In genomic region chr2:127049927-127050802, GRCh38 we compare ENCODE assay signal across 8 cellular contexts. TPM values are rescaled to one million over a fixed set of nuclear protein-coding genes. Genes with fewer than 3 reads are reported as not detected.
DNase-seq lines count a peak whose midpoint lies in the region; ATAC-seq, FAIRE-seq and TF ChIP-seq lines count a peak whose summit lies in the region.

No MANE protein-coding gene starts in this region.

- intact Hi-C loops in PC-9 (cut with micrococcal nuclease; ENCODE audit: unreplicated experiment), result loop anchor here (5.0 kb wide), 1 partner anchor 432 kb away; no protein-coding TSS in a partner anchor

- no peaks in the 10 kb centered on the region for H3K36me3 ChIP-seq in BE2C
- H3K36me3 ChIP-seq in PC-9 (ENCODE audit: low read depth), result 0 out of 2 replicates have a peak, but pooled peaks cover 4% of the 10 kb centered on the region
- no peaks in the 10 kb centered on the region for H3K36me3 ChIP-seq in neutrophil
- H3K36me3 ChIP-seq in tibial nerve, result peaks cover 0 to 77% (median 0%) of the 10 kb centered on the region in 3 donors

- DNase-seq in BE2C (peak; percentile 69), GM19239 (ENCODE audit: insufficient read length, low spot score) (peak; percentile 91), PC-9 (peak in 1 of 2 experiments; percentile 65), fibroblast of mammary gland (ENCODE audit: low read depth) (peak; percentile 43), tibial nerve (ENCODE audit: low spot score in 2 of 2) (no peak)

- WGBS in tibial nerve, 2 donors, result 33 to 38% methylated on average over 23 to 30 of the region's 33 CpGs

- H3F3A ChIP-seq in PC-9 (ENCODE audit: insufficient read depth, low read depth), result peaks cover 6% of the 10 kb centered on the region

- H3K27me3 Mint-ChIP-seq in activated T-helper 17 cell treated with anti-CD3 and anti-CD28 coated beads, Interleukin-2, amount 50 U/mL, for 72 hours, result no peaks in the 10 kb centered on the region

- CTCF ChIA-PET in PC-9 (lab: Charles Lee), result interaction anchor here (0.6 kb wide), 3 partner anchors 262 to 805 kb away, joined by 3 to 9 read pairs (median 4); no protein-coding TSS in a partner anchor

- no peaks in the 10 kb centered on the region for H3K9me2 ChIP-seq in PC-9 (ENCODE audit: insufficient read depth)

- no peaks in the 10 kb centered on the region for H3K79me2 ChIP-seq in PC-9 (ENCODE audit: low read depth)

- H3K27ac ChIP-seq in PC-9 (no peak overlapping the region), neutrophil (no peak overlapping the region), tibial nerve (peak overlapping the region in 2 of 4 donors; percentile 73 to 77)

- peak; percentile 83 for FAIRE-seq in GM19239 (lab: Jason Lieb, UNC)

- H3K9me3 ChIP-seq in BE2C, result no peaks in the 10 kb centered on the region
- no peaks in the 10 kb centered on the region for H3K9me3 ChIP-seq in PC-9 (ENCODE audit: insufficient read depth, low read depth)
- no peaks in the 10 kb centered on the region for H3K9me3 ChIP-seq in neutrophil
- H3K9me3 ChIP-seq in tibial nerve, result no peaks in the 10 kb centered on the region

- TF ChIP-seq POLR2A in tibial nerve (IDR thresholded peaks at IDR 0.05), result no peak

- TF ChIP-seq EP300 in tibial nerve (IDR thresholded peaks at IDR 0.05), result peak in 1 of 2 donors; percentile 25

- H3K27ac Mint-ChIP-seq in activated T-helper 17 cell treated with anti-CD3 and anti-CD28 coated beads, Interleukin-2, amount 50 U/mL, for 72 hours, result no peak overlapping the region

- H3K4me3 ChIP-seq in BE2C (ENCODE audit: low read depth, low read length) (no peak overlapping the region), PC-9 (no peak overlapping the region), fibroblast of mammary gland (ENCODE audit: control insufficient read depth, low read depth, low read length) (no peak overlapping the region), neutrophil (ENCODE audit: low read depth in 1 of 2, low read length in 1 of 2) (no peak overlapping the region), tibial nerve (no peak overlapping the region)

- H3K9me3 Mint-ChIP-seq in activated T-helper 17 cell treated with anti-CD3 and anti-CD28 coated beads, Interleukin-2, amount 50 U/mL, for 72 hours, result no peaks in the 10 kb centered on the region

- H3K4me1 Mint-ChIP-seq in activated T-helper 17 cell treated with anti-CD3 and anti-CD28 coated beads, Interleukin-2, amount 50 U/mL, for 72 hours, result peaks cover 4% of the 10 kb centered on the region

- peaks cover 23% of the 10 kb centered on the region for H3K36me3 Mint-ChIP-seq in activated T-helper 17 cell treated with anti-CD3 and anti-CD28 coated beads, Interleukin-2, amount 50 U/mL, for 72 hours (ENCODE audit: low read depth)

- peak; percentile 51 for ATAC-seq in HG03460 (IDR thresholded peaks at IDR 0.05; ENCODE audit: unreplicated experiment)
- peak; percentile 65 for ATAC-seq in activated T-helper 17 cell treated with anti-CD3 and anti-CD28 coated beads, Interleukin-2, amount 50 U/mL, for 72 hours (replicated peaks)

- POLR2A ChIA-PET in PC-9 (lab: Charles Lee; ENCODE audit: unreplicated experiment), result no interaction called here

- H3K27me3 ChIP-seq in BE2C (no peaks in the 10 kb centered on the region), PC-9 (ENCODE audit: insufficient read depth, low read depth) (no peaks in the 10 kb centered on the region), neutrophil (no peaks in the 10 kb centered on the region), tibial nerve (no peaks in the 10 kb centered on the region)

- no peak overlapping the region for H3K4me2 ChIP-seq in PC-9

- no TSS peak for BruUV-seq in PC-9 (replicated peaks; lab: Mats Ljungman, UMichigan)

- H2AFZ ChIP-seq in PC-9, result no peak overlapping the region

- 0 out of 2 replicates have a peak, but pooled peaks cover 3% of the 10 kb centered on the region for H4K20me1 ChIP-seq in PC-9 (ENCODE audit: insufficient read depth)

- TF ChIP-seq CTCF in BE2C (IDR thresholded peaks at IDR 0.05; ENCODE audit: low read depth, low read length) (peak; percentile 64), PC-9 (conservative IDR thresholded peaks at IDR 0.05) (peak; percentile 99), fibroblast of mammary gland (conservative IDR thresholded peaks at IDR 0.05; ENCODE audit: control insufficient read depth, insufficient read depth, low read depth, low read length) (peak; percentile 63), neutrophil (IDR thresholded peaks at IDR 0.05) (peak; percentile 76), tibial nerve (IDR thresholded peaks at IDR 0.05) (peak; percentile 93 to 98 (median 94))

- no peak overlapping the region for H3K4me3 Mint-ChIP-seq in activated T-helper 17 cell treated with anti-CD3 and anti-CD28 coated beads, Interleukin-2, amount 50 U/mL, for 72 hours

- H3K4me1 ChIP-seq in BE2C, result no peaks in the 10 kb centered on the region
- no peaks in the 10 kb centered on the region for H3K4me1 ChIP-seq in PC-9 (replicated peaks; ENCODE audit: insufficient read depth)
- H3K4me1 ChIP-seq in neutrophil (ENCODE audit: control insufficient read depth in 1 of 2, insufficient read depth in 1 of 2, low read depth in 1 of 2, low read length in 1 of 2), result no peaks in the 10 kb centered on the region
- peaks cover 0 to 43% (median 6%) of the 10 kb centered on the region in 4 donors for H3K4me1 ChIP-seq in tibial nerve

RNA-seq across cellular contexts. Expression of gene BIN1, which starts 56.8 kb away (rescaled TPM):
- 83.3 TPM for polyA plus RNA-seq in BE2C (2012; ENCODE audit: insufficient read depth, insufficient read length, low read depth)
- total RNA-seq in PC-9 (2021) (87.5 and 95.6 TPM in 2 replicates), tibial nerve (100 to 1,000 TPM in 2 of 4 donors, 10 to 100 TPM in 2; 95.7 to 146 (median 98.8) TPM)
- 100 to 1,000 TPM in 1 of 2 donors, 10 to 100 TPM in 1; 84.0 to 110 TPM for total RNA-seq in activated T-helper 17 cell treated with anti-CD3 and anti-CD28 coated beads, Interleukin-2, amount 50 U/mL, for 72 hours

Comparison
In these comparisons a context has a peak if more than half of its experiments do, and no peak if none do; other contexts are left out.
1. DNase-seq: peak in BE2C (single experiment), GM19239 (single experiment) and fibroblast of mammary gland (single experiment); none in tibial nerve (0 of 2).
2. Peak in every context shown above with its lines, with median percentiles within 50 percentile points of each other: CTCF ChIP-seq.